In the genomic region with DNA sequence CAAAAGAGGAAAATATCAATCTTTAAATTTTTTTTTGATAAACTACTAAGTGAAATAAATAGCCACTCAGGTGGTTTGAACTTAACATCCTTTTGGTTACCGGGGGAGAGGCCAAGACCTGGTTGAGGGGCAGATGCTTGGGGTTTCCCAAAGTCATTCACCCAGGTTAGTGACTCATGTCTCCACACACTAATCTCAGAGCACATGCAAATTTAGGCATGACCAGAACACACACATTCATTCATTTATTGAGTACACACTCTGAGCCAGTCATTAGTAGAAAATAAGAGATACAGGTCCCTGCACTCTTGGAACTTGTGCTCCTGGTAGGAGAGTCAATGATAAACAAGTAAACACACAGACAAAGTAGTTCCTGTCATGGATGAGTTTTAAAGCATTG, we compare ENCODE assay signal across 1 cellular context.
TF ChIP-seq lines count a peak whose summit lies in the region.

No MANE protein-coding gene starts in this region.

TF ChIP-seq in GM12878, 131 proteins besides CTCF, POLR2A, EP300 and RAD21 (continued from another document and continues in another):
- TF ChIP-seq, protein P1, sequence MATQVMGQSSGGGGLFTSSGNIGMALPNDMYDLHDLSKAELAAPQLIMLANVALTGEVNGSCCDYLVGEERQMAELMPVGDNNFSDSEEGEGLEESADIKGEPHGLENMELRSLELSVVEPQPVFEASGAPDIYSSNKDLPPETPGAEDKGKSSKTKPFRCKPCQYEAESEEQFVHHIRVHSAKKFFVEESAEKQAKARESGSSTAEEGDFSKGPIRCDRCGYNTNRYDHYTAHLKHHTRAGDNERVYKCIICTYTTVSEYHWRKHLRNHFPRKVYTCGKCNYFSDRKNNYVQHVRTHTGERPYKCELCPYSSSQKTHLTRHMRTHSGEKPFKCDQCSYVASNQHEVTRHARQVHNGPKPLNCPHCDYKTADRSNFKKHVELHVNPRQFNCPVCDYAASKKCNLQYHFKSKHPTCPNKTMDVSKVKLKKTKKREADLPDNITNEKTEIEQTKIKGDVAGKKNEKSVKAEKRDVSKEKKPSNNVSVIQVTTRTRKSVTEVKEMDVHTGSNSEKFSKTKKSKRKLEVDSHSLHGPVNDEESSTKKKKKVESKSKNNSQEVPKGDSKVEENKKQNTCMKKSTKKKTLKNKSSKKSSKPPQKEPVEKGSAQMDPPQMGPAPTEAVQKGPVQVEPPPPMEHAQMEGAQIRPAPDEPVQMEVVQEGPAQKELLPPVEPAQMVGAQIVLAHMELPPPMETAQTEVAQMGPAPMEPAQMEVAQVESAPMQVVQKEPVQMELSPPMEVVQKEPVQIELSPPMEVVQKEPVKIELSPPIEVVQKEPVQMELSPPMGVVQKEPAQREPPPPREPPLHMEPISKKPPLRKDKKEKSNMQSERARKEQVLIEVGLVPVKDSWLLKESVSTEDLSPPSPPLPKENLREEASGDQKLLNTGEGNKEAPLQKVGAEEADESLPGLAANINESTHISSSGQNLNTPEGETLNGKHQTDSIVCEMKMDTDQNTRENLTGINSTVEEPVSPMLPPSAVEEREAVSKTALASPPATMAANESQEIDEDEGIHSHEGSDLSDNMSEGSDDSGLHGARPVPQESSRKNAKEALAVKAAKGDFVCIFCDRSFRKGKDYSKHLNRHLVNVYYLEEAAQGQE (IDR thresholded peaks at IDR 0.05; ENCODE audit: low read depth, low read length), result no peak
- TF ChIP-seq SREBF1 (IDR thresholded peaks at IDR 0.05; ENCODE audit: low read length) (no peak), NFXL1 (IDR thresholded peaks at IDR 0.05; ENCODE audit: borderline replicate concordance) (no peak), BRCA1 (IDR thresholded peaks at IDR 0.05; ENCODE audit: low read depth, low read length) (no peak), SMC3 (IDR thresholded peaks at IDR 0.05; ENCODE audit: borderline replicate concordance, low read length) (no peak), NRF1 (conservative IDR thresholded peaks at IDR 0.05; ENCODE audit: low read depth, low read length) (no peak), ZNF384 (IDR thresholded peaks at IDR 0.05; ENCODE audit: borderline replicate concordance, low read depth, low read length) (no peak), MTA3 (IDR thresholded peaks at IDR 0.05; ENCODE audit: borderline replicate concordance, low read length) (peak; percentile 44; the same call in 1 of the 2 replicates), NFYA (IDR thresholded peaks at IDR 0.05; ENCODE audit: borderline replicate concordance, low read depth, low read length) (no peak), NBN (IDR thresholded peaks at IDR 0.05) (no peak), EZH2 (IDR thresholded peaks at IDR 0.05; ENCODE audit: borderline replicate concordance, control insufficient read depth, low read depth, low read length) (no peak), RAD51 (IDR thresholded peaks at IDR 0.05) (no peak), CHD2 (IDR thresholded peaks at IDR 0.05; ENCODE audit: borderline replicate concordance, low read depth, low read length) (no peak), ZNF207 (IDR thresholded peaks at IDR 0.05; ENCODE audit: borderline replicate concordance) (no peak), STAT1 (conservative IDR thresholded peaks at IDR 0.05) (no peak), PAX8 (IDR thresholded peaks at IDR 0.05) (no peak), ZNF217 (IDR thresholded peaks at IDR 0.05) (no peak), HDAC6 (IDR thresholded peaks at IDR 0.05; ENCODE audit: unreplicated experiment) (no peak), HCFC1 (IDR thresholded peaks at IDR 0.05; ENCODE audit: low read length) (no peak), SREBF2 (IDR thresholded peaks at IDR 0.05; ENCODE audit: low read length) (no peak), ZZZ3 (IDR thresholded peaks at IDR 0.05; ENCODE audit: control insufficient read depth, insufficient read length, low read depth) (no peak), HDGF (IDR thresholded peaks at IDR 0.05) (no peak), STAT3 (IDR thresholded peaks at IDR 0.05; ENCODE audit: low read depth, low read length) (0 out of 2 replicates have a peak, but pooled peaks have one; percentile 48), KAT2A (conservative IDR thresholded peaks at IDR 0.05; ENCODE audit: control insufficient read depth, low read depth, low read length) (no peak), POLR2AphosphoS5 (IDR thresholded peaks at IDR 0.05; ENCODE audit: low read length) (peak; percentile 38; the same call in 1 of the 2 replicates), CEBPB (IDR thresholded peaks at IDR 0.05; ENCODE audit: borderline replicate concordance in 1 of 2, low read depth in 2 of 2, low read length in 2 of 2) (no peak; a peak in 1 of 4 replicates), DPF2 (IDR thresholded peaks at IDR 0.05) (peak; percentile 70; the same call in 1 of the 2 replicates), LARP7 (IDR thresholded peaks at IDR 0.05) (no peak), NR2C2 (IDR thresholded peaks at IDR 0.05; ENCODE audit: borderline replicate concordance, control insufficient read depth, insufficient read length, low read depth) (no peak), WRNIP1 (IDR thresholded peaks at IDR 0.05; ENCODE audit: borderline replicate concordance, low read depth, low read length) (no peak), IKZF2 (IDR thresholded peaks at IDR 0.05) (peak; percentile 43 to 69; a peak in 3 of 4 replicates), PML (IDR thresholded peaks at IDR 0.05; ENCODE audit: low read length) (0 out of 2 replicates have a peak, but pooled peaks have one; percentile 50), KLF5 (IDR thresholded peaks at IDR 0.05; ENCODE audit: partially characterized antibody) (no peak), MYB (IDR thresholded peaks at IDR 0.05; ENCODE audit: borderline replicate concordance, low read depth, low read length) (no peak), BHLHE40 (IDR thresholded peaks at IDR 0.05; ENCODE audit: borderline replicate concordance in 1 of 2, low read depth in 2 of 2, low read length in 1 of 2) (peak; percentile 71 to 73; a peak in 3 of 4 replicates), FOXK2 (IDR thresholded peaks at IDR 0.05) (no peak)
- TF ChIP-seq, protein P2, sequence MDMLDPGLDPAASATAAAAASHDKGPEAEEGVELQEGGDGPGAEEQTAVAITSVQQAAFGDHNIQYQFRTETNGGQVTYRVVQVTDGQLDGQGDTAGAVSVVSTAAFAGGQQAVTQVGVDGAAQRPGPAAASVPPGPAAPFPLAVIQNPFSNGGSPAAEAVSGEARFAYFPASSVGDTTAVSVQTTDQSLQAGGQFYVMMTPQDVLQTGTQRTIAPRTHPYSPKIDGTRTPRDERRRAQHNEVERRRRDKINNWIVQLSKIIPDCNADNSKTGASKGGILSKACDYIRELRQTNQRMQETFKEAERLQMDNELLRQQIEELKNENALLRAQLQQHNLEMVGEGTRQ (IDR thresholded peaks at IDR 0.05; ENCODE audit: borderline replicate concordance, low read depth, low read length), result no peak
- TF ChIP-seq, protein P3, sequence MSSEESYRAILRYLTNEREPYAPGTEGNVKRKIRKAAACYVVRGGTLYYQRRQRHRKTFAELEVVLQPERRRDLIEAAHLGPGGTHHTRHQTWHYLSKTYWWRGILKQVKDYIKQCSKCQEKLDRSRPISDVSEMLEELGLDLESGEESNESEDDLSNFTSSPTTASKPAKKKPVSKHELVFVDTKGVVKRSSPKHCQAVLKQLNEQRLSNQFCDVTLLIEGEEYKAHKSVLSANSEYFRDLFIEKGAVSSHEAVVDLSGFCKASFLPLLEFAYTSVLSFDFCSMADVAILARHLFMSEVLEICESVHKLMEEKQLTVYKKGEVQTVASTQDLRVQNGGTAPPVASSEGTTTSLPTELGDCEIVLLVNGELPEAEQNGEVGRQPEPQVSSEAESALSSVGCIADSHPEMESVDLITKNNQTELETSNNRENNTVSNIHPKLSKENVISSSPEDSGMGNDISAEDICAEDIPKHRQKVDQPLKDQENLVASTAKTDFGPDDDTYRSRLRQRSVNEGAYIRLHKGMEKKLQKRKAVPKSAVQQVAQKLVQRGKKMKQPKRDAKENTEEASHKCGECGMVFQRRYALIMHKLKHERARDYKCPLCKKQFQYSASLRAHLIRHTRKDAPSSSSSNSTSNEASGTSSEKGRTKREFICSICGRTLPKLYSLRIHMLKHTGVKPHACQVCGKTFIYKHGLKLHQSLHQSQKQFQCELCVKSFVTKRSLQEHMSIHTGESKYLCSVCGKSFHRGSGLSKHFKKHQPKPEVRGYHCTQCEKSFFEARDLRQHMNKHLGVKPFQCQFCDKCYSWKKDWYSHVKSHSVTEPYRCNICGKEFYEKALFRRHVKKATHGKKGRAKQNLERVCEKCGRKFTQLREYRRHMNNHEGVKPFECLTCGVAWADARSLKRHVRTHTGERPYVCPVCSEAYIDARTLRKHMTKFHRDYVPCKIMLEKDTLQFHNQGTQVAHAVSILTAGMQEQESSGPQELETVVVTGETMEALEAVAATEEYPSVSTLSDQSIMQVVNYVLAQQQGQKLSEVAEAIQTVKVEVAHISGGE (CRISPR knock-in tag; IDR thresholded peaks at IDR 0.05), result no peak
- TF ChIP-seq, protein P4, sequence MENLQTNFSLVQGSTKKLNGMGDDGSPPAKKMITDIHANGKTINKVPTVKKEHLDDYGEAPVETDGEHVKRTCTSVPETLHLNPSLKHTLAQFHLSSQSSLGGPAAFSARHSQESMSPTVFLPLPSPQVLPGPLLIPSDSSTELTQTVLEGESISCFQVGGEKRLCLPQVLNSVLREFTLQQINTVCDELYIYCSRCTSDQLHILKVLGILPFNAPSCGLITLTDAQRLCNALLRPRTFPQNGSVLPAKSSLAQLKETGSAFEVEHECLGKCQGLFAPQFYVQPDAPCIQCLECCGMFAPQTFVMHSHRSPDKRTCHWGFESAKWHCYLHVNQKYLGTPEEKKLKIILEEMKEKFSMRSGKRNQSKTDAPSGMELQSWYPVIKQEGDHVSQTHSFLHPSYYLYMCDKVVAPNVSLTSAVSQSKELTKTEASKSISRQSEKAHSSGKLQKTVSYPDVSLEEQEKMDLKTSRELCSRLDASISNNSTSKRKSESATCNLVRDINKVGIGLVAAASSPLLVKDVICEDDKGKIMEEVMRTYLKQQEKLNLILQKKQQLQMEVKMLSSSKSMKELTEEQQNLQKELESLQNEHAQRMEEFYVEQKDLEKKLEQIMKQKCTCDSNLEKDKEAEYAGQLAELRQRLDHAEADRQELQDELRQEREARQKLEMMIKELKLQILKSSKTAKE (IDR thresholded peaks at IDR 0.05; ENCODE audit: low read depth, poor library complexity, severe bottlenecking), result peak; percentile 75
- TF ChIP-seq, protein P5, sequence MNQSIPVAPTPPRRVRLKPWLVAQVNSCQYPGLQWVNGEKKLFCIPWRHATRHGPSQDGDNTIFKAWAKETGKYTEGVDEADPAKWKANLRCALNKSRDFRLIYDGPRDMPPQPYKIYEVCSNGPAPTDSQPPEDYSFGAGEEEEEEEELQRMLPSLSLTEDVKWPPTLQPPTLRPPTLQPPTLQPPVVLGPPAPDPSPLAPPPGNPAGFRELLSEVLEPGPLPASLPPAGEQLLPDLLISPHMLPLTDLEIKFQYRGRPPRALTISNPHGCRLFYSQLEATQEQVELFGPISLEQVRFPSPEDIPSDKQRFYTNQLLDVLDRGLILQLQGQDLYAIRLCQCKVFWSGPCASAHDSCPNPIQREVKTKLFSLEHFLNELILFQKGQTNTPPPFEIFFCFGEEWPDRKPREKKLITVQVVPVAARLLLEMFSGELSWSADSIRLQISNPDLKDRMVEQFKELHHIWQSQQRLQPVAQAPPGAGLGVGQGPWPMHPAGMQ (IDR thresholded peaks at IDR 0.05; ENCODE audit: borderline replicate concordance), result no peak
- TF ChIP-seq, protein P6, sequence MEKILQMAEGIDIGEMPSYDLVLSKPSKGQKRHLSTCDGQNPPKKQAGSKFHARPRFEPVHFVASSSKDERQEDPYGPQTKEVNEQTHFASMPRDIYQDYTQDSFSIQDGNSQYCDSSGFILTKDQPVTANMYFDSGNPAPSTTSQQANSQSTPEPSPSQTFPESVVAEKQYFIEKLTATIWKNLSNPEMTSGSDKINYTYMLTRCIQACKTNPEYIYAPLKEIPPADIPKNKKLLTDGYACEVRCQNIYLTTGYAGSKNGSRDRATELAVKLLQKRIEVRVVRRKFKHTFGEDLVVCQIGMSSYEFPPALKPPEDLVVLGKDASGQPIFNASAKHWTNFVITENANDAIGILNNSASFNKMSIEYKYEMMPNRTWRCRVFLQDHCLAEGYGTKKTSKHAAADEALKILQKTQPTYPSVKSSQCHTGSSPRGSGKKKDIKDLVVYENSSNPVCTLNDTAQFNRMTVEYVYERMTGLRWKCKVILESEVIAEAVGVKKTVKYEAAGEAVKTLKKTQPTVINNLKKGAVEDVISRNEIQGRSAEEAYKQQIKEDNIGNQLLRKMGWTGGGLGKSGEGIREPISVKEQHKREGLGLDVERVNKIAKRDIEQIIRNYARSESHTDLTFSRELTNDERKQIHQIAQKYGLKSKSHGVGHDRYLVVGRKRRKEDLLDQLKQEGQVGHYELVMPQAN (conservative IDR thresholded peaks at IDR 0.05), result no peak; the same call in 1 of the 2 replicates
- TF ChIP-seq, protein P7, sequence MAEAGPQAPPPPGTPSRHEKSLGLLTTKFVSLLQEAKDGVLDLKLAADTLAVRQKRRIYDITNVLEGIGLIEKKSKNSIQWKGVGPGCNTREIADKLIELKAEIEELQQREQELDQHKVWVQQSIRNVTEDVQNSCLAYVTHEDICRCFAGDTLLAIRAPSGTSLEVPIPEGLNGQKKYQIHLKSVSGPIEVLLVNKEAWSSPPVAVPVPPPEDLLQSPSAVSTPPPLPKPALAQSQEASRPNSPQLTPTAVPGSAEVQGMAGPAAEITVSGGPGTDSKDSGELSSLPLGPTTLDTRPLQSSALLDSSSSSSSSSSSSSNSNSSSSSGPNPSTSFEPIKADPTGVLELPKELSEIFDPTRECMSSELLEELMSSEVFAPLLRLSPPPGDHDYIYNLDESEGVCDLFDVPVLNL (IDR thresholded peaks at IDR 0.05; ENCODE audit: low read depth, low read length), result no peak
- TF ChIP-seq, protein P8, sequence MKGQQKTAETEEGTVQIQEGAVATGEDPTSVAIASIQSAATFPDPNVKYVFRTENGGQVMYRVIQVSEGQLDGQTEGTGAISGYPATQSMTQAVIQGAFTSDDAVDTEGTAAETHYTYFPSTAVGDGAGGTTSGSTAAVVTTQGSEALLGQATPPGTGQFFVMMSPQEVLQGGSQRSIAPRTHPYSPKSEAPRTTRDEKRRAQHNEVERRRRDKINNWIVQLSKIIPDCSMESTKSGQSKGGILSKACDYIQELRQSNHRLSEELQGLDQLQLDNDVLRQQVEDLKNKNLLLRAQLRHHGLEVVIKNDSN (IDR thresholded peaks at IDR 0.05; ENCODE audit: borderline replicate concordance, extremely low read length, insufficient read depth, low read depth, low read length), result no peak
- TF ChIP-seq, protein P9, sequence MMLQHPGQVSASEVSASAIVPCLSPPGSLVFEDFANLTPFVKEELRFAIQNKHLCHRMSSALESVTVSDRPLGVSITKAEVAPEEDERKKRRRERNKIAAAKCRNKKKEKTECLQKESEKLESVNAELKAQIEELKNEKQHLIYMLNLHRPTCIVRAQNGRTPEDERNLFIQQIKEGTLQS (IDR thresholded peaks at IDR 0.05; ENCODE audit: borderline replicate concordance, extremely low read depth, low read depth, low read length), result no peak
- TF ChIP-seq, protein P10, sequence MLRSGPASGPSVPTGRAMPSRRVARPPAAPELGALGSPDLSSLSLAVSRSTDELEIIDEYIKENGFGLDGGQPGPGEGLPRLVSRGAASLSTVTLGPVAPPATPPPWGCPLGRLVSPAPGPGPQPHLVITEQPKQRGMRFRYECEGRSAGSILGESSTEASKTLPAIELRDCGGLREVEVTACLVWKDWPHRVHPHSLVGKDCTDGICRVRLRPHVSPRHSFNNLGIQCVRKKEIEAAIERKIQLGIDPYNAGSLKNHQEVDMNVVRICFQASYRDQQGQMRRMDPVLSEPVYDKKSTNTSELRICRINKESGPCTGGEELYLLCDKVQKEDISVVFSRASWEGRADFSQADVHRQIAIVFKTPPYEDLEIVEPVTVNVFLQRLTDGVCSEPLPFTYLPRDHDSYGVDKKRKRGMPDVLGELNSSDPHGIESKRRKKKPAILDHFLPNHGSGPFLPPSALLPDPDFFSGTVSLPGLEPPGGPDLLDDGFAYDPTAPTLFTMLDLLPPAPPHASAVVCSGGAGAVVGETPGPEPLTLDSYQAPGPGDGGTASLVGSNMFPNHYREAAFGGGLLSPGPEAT (IDR thresholded peaks at IDR 0.05; ENCODE audit: low read depth), result peak; percentile 51; the same call in 1 of the 2 replicates
